Comparison of ENCODE assay signal across 13 cellular contexts in the genomic region with DNA sequence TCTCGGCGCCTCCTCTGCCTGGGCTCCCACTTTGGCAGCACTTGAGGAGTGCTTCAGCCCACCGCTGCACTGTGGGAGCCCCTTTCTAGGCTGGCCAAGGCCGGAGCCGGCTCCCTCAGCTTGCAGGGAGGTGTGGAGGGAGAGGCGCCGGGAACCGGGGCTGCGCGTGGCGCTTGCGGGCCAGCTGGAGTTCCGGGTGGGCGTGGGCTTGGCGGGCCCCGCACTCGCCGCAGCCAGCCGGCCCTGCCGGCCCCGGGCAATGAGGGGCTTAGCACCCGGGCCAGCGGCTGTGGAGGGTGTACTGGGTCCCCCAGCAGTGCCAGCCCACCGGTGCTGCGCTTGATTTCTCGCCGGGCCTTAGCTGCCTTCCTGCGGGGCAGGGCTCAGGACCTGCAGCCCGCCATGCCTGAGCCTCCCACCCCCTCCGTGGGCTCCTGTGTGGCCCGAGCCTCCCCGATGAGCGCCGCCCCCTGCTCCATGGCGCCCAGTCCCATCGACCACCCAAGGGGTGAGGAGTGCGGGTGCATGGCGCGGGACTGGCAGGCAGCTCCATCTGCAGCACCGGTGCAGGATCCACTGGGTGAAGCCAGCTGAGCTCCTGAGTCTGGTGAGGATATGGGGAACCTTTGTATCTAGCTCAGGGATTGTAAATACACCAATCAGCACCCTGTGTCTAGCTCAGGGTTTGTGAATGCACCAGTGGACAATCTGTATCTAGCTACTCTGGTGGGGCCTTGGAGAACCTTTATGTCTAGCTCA. TPM values are rescaled to one million over a fixed set of nuclear protein-coding genes. Genes with fewer than 3 reads are reported as not detected.
"Had no signal": no experiment of that assay in that cellular context is flagged by ENCODE, and none has a peak within 500 bp of the region (broad histone marks: within the 10 kb centered on the region; RNA-seq: fewer than 3 reads in every experiment).

No MANE protein-coding gene starts in this region.

RNA-seq across cellular contexts. Expression of a gene that starts 20.5 kb away (rescaled TPM):
- total RNA-seq: activated CD4-positive, alpha-beta T cell treated with anti-CD3 and anti-CD28 coated beads for 36 hours; activated CD4-positive, alpha-beta T cell treated with anti-CD3 and anti-CD28 coated beads, Interleukin-2, amount 10 ng/mL, durations not matched to agents 7 days and 5 days; activated CD8-positive, alpha-beta T cell treated with anti-CD3 and anti-CD28 coated beads, Interleukin-2, amount 10 ng/mL, durations not matched to agents 7 days and 5 days; activated naive CD8-positive, alpha-beta T cell treated with anti-CD3 and anti-CD28 coated beads, Interleukin-2, amount 10 ng/mL, durations not matched to agents 7 days and 5 days; activated T-helper 2 cell treated with anti-CD3 and anti-CD28 coated beads, Interferon-gamma antibody, Interleukin-2, Interleukin-4, amounts not matched to agents 10 μg/mL and 5 μg/mL and 100 μg/mL, durations not matched to agents 14 hours and 24 hours and 36 hours; ascending aorta; body of pancreas; bronchial epithelial cell; LHCN-M2; NCI-H460; PC-3; SJSA1 had no signal
- polyA plus RNA-seq: SK-N-SH had no signal

RNA-seq across cellular contexts. Expression of a gene that starts 31.4 kb away (rescaled TPM):
- total RNA-seq: ascending aorta, bronchial epithelial cell, NCI-H460, PC-3, SJSA1 had no signal
- polyA plus RNA-seq: SK-N-SH had no signal
